Comparison of ENCODE assay signal across 33 cellular contexts in the genomic region with DNA sequence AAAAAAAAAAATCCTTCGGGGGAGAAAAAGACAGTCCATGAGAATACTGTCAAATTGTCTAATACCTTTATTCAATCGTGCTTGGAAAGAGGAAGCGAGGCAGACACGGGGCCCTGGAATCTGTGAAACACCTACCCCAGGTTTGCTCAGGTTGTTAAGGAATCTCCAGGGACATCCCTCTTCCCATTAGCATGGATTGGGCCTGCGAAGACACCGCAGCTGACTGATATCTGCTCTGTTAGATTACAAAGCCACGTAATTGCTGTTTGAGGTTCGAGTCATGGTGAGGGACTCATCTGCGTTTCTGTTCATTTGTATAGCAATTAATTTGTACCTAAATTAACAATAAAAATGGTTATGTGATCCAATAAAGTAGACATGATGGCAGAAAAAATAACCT.
DNase-seq lines count a peak whose midpoint lies in the region; ATAC-seq, FAIRE-seq and TF ChIP-seq lines count a peak whose summit lies in the region.
"Had no signal": no experiment of that assay in that cellular context is flagged by ENCODE, and none has a peak within 500 bp of the region (broad histone marks: within the 10 kb centered on the region; RNA-seq: fewer than 3 reads in every experiment).

No MANE protein-coding gene starts in this region.

- H4K20me1 ChIP-seq in hepatocyte (ENCODE audit: insufficient read depth, poor library complexity, severe bottlenecking) (no peaks in the 10 kb centered on the region), osteoblast (ENCODE audit: insufficient read depth, low read length) (no peaks in the 10 kb centered on the region)

- H3K36me3 Mint-ChIP-seq in brain = no peaks in the 10 kb centered on the region
- H3K36me3 Mint-ChIP-seq in activated CD4-positive, alpha-beta memory T cell treated with anti-CD3 and anti-CD28 coated beads for 36 hours = no peaks in the 10 kb centered on the region
- H3K36me3 Mint-ChIP-seq in CD8-positive, alpha-beta T cell = no peaks in the 10 kb centered on the region
- H3K36me3 Mint-ChIP-seq: CD14-positive monocyte, T-cell had no signal

- H3K27ac ChIP-seq in A549 = peak overlapping the region; percentile 81 to 84; a peak in 5 of 6 replicates
- no peak overlapping the region for H3K27ac ChIP-seq in hepatocyte
- H3K27ac ChIP-seq in osteoblast (ENCODE audit: low read depth, low read length) = peak overlapping the region; percentile 61
- no peak overlapping the region for H3K27ac ChIP-seq in CD8-positive, alpha-beta T cell (ENCODE audit: low read depth, low read length)
- H3K27ac ChIP-seq: body of pancreas, left lung, uterus had no signal

- H2AFZ ChIP-seq in hepatocyte = peak overlapping the region; percentile 25
- no peak overlapping the region for H2AFZ ChIP-seq in osteoblast (ENCODE audit: low read length)

- peak overlapping the region in 1 of 5 experiments; percentile 63 for H3K4me3 Mint-ChIP-seq in brain
- no peak overlapping the region for H3K4me3 Mint-ChIP-seq in activated CD4-positive, alpha-beta memory T cell treated with anti-CD3 and anti-CD28 coated beads for 36 hours
- H3K4me3 Mint-ChIP-seq in CD8-positive, alpha-beta T cell = no peak overlapping the region
- H3K4me3 Mint-ChIP-seq: activated B cell treated with CpG ODN at 0.5 μM for 24 hours; activated naive CD4-positive, alpha-beta T cell treated with anti-CD3 and anti-CD28 coated beads for 36 hours; CD14-positive monocyte; naive thymus-derived CD4-positive, alpha-beta T cell; T-cell had no signal

- peaks cover 53% of the 10 kb centered on the region for H3K4me1 Mint-ChIP-seq in brain
- peaks cover 14% of the 10 kb centered on the region for H3K4me1 Mint-ChIP-seq in activated CD4-positive, alpha-beta memory T cell treated with anti-CD3 and anti-CD28 coated beads for 36 hours (ENCODE audit: low read depth)
- H3K4me1 Mint-ChIP-seq in CD8-positive, alpha-beta T cell (ENCODE audit: low read depth) = peaks cover 5% of the 10 kb centered on the region
- H3K4me1 Mint-ChIP-seq: activated B cell treated with CpG ODN at 0.5 μM for 24 hours, CD14-positive monocyte had no signal

- H3K4me2 ChIP-seq in A549 (0 out of 3 replicates have a peak overlapping the region, but pooled peaks have one; percentile 69), hepatocyte (no peak overlapping the region), osteoblast (ENCODE audit: insufficient read depth, low read length) (no peak overlapping the region)

- no peak for TF ChIP-seq POLR2A in A549 (IDR thresholded peaks at IDR 0.05; ENCODE audit: low read length)

- peak overlapping the region; percentile 61 to 93 (median 83) for H3K27ac Mint-ChIP-seq in brain
- no peak overlapping the region for H3K27ac Mint-ChIP-seq in activated CD4-positive, alpha-beta memory T cell treated with anti-CD3 and anti-CD28 coated beads for 36 hours
- no peak overlapping the region for H3K27ac Mint-ChIP-seq in CD8-positive, alpha-beta T cell
- H3K27ac Mint-ChIP-seq: activated B cell treated with CpG ODN at 0.5 μM for 24 hours; activated naive CD4-positive, alpha-beta T cell treated with anti-CD3 and anti-CD28 coated beads for 36 hours; CD14-positive monocyte; naive thymus-derived CD4-positive, alpha-beta T cell; T-cell had no signal

- intact Hi-C loops in activated CD4-positive, alpha-beta memory T cell treated with anti-CD3 and anti-CD28 coated beads for 36 hours (cut with micrococcal nuclease) = no loop called here
- intact Hi-C loops in CD8-positive, alpha-beta T cell (cut with DNase I, micrococcal nuclease) = no loop called here

- H3K36me3 ChIP-seq in hepatocyte (replicated peaks; ENCODE audit: insufficient read depth, low read depth) (no peaks in the 10 kb centered on the region), osteoblast (ENCODE audit: insufficient read depth, low read length) (no peaks in the 10 kb centered on the region)
- no peaks in the 10 kb centered on the region for H3K36me3 ChIP-seq in CD8-positive, alpha-beta T cell (ENCODE audit: insufficient read depth, low read length)
- H3K36me3 ChIP-seq: left lung, SJSA1, uterus had no signal

- TF ChIP-seq CTCF in A549 (IDR thresholded peaks at IDR 0.05) (no peak), brain (conservative IDR thresholded peaks at IDR 0.05) (no peak), hepatocyte (IDR thresholded peaks at IDR 0.05; ENCODE audit: poor library complexity) (no peak), osteoblast (IDR thresholded peaks at IDR 0.05; ENCODE audit: extremely low read depth, low read depth, low read length) (no peak)
- TF ChIP-seq CTCF in CD8-positive, alpha-beta T cell (IDR thresholded peaks at IDR 0.05) = no peak

- H3K4me3 ChIP-seq in A549 (no peak overlapping the region), hepatocyte (no peak overlapping the region), osteoblast (ENCODE audit: insufficient read depth, low read length) (no peak overlapping the region)
- H3K4me3 ChIP-seq in CD8-positive, alpha-beta T cell (ENCODE audit: low read depth, low read length) = no peak overlapping the region
- H3K4me3 ChIP-seq: body of pancreas, left lung, SJSA1, skin epidermis, uterus had no signal

- TF ChIP-seq RAD21 in A549 (conservative IDR thresholded peaks at IDR 0.05 in 1 of 2, IDR thresholded peaks at IDR 0.05 in 1 of 2) = no peak

- POLR2A ChIA-PET in A549 (lab: Yijun Ruan, JAX) = interaction anchor here (1.8 kb wide), 1 partner anchor 167 kb away, joined by 6 read pairs; a partner anchor contains a TSS
- POLR2A ChIA-PET in activated CD4-positive, alpha-beta memory T cell treated with anti-CD3 and anti-CD28 coated beads for 36 hours (lab: Charles Lee) = no interaction called here
- POLR2A ChIA-PET in CD8-positive, alpha-beta T cell (lab: Charles Lee) = no interaction called here

- no peaks in the 10 kb centered on the region for H3K27me3 Mint-ChIP-seq in brain
- peaks cover 41% of the 10 kb centered on the region for H3K27me3 Mint-ChIP-seq in activated CD4-positive, alpha-beta memory T cell treated with anti-CD3 and anti-CD28 coated beads for 36 hours
- peaks cover 26% of the 10 kb centered on the region for H3K27me3 Mint-ChIP-seq in CD8-positive, alpha-beta T cell (ENCODE audit: low read depth)

- peaks cover 0 to 12% (median 0%) of the 10 kb centered on the region in 5 experiments for H3K9me3 Mint-ChIP-seq in brain
- H3K9me3 Mint-ChIP-seq in activated CD4-positive, alpha-beta memory T cell treated with anti-CD3 and anti-CD28 coated beads for 36 hours = no peaks in the 10 kb centered on the region
- H3K9me3 Mint-ChIP-seq in CD8-positive, alpha-beta T cell = no peaks in the 10 kb centered on the region
- H3K9me3 Mint-ChIP-seq: activated B cell treated with CpG ODN at 0.5 μM for 24 hours; activated naive CD4-positive, alpha-beta T cell treated with anti-CD3 and anti-CD28 coated beads for 36 hours; T-cell had no signal

- H3K9me3 ChIP-seq in A549 (no peaks in the 10 kb centered on the region), hepatocyte (ENCODE audit: low read depth) (no peaks in the 10 kb centered on the region), osteoblast (ENCODE audit: low read depth, low read length) (no peaks in the 10 kb centered on the region)
- H3K9me3 ChIP-seq in CD8-positive, alpha-beta T cell (ENCODE audit: low read length) = no peaks in the 10 kb centered on the region
- H3K9me3 ChIP-seq: body of pancreas, left lung, SJSA1, uterus had no signal

- FAIRE-seq in A549 (lab: Jason Lieb, UNC) = no peak
- FAIRE-seq: colon, D721Med, islet of Langerhans had no signal

- no peak for TF ChIP-seq EP300 in A549 (IDR thresholded peaks at IDR 0.05)

- CTCF ChIA-PET in A549 (lab: Yijun Ruan, JAX) = no interaction called here
- CTCF ChIA-PET in activated CD4-positive, alpha-beta memory T cell treated with anti-CD3 and anti-CD28 coated beads for 36 hours (lab: Charles Lee) = no interaction called here
- CTCF ChIA-PET in CD8-positive, alpha-beta T cell (lab: Charles Lee) = no interaction called here

- ATAC-seq in A549 = no peak
- ATAC-seq in CD8-positive, alpha-beta T cell = no peak
- ATAC-seq: body of pancreas; left lung; naive thymus-derived CD4-positive, alpha-beta T cell; stimulated activated naive CD8-positive, alpha-beta T cell treated with anti-CD3 and anti-CD28 coated beads, Interleukin-15, Interleukin-2, amounts not matched to agents 100 U/mL and 50 U/mL, for 24 hours; T-cell had no signal

- WGBS in A549 (ENCODE audit: missing lambda C conversion rate) = 93% methylated on average over 9 of the region's 9 CpGs
- 72% methylated on average over 9 of the region's 9 CpGs for WGBS in hepatocyte (ENCODE audit: low lambda C conversion rate, missing lambda C conversion rate)

- H3K27me3 ChIP-seq in hepatocyte (no peaks in the 10 kb centered on the region), osteoblast (ENCODE audit: insufficient read depth, low read length) (no peaks in the 10 kb centered on the region)
- H3K27me3 ChIP-seq in CD8-positive, alpha-beta T cell (ENCODE audit: insufficient read depth, low read length) = peaks cover 3% of the 10 kb centered on the region
- H3K27me3 ChIP-seq: body of pancreas, SJSA1, uterus had no signal

- H3K4me1 ChIP-seq in A549 (peaks cover 67% of the 10 kb centered on the region), hepatocyte (ENCODE audit: insufficient read depth) (peaks cover 37% of the 10 kb centered on the region), osteoblast (ENCODE audit: insufficient read depth, low read length) (peaks cover 42% of the 10 kb centered on the region)
- H3K4me1 ChIP-seq in CD8-positive, alpha-beta T cell (ENCODE audit: insufficient read depth, low read length) = no peaks in the 10 kb centered on the region
- H3K4me1 ChIP-seq: left lung, uterus had no signal

- H3K9me2 ChIP-seq in hepatocyte (replicated peaks; ENCODE audit: insufficient read depth) = no peaks in the 10 kb centered on the region

- H3K79me2 ChIP-seq in hepatocyte (no peaks in the 10 kb centered on the region), osteoblast (ENCODE audit: insufficient read depth, low read length) (no peaks in the 10 kb centered on the region)

- DNase-seq in A549 (ENCODE audit: low read depth in 1 of 2, low spot score in 1 of 2) (no peak), hepatocyte (ENCODE audit: low spot score) (no peak), osteoblast (ENCODE audit: insufficient read length, low spot score, missing footprints) (no peak), AML-193 (lab: John Stamatoyannopoulos, UW) (no peak), NCI-H510A (lab: John Stamatoyannopoulos, UW) (no peak)
- DNase-seq in activated CD4-positive, alpha-beta memory T cell treated with anti-CD3 and anti-CD28 coated beads for 36 hours = no peak
- DNase-seq in CD8-positive, alpha-beta T cell = no peak
- DNase-seq: 8988T; activated B cell treated with CpG ODN at 0.5 μM for 24 hours; activated CD4-positive, alpha-beta T cell treated with anti-CD3 and anti-CD28 coated beads, Interleukin-2, amount 50 U/mL, for 4 hours; activated CD8-positive, alpha-beta memory T cell treated with anti-CD3 and anti-CD28 coated beads, Interleukin-2, amount 50 U/mL, for 4 hours; activated naive CD4-positive, alpha-beta T cell treated with anti-CD3 and anti-CD28 coated beads for 36 hours; body of pancreas; DND-41; effector CD8-positive, alpha-beta T cell; erythroblast; HCEC 1CT; left lung; midbrain; naive thymus-derived CD4-positive, alpha-beta T cell; NCI-H1436 treated with DMSO at 0.1 percent for 48 hours; NCI-H446; occipital lobe; stimulated activated naive CD8-positive, alpha-beta T cell treated with anti-CD3 and anti-CD28 coated beads, Interleukin-15, Interleukin-2, amounts not matched to agents 100 U/mL and 50 U/mL, for 24 hours; T-cell; uterus had no signal

TF ChIP-seq in A549, 52 proteins besides CTCF, POLR2A, EP300 and RAD21 (continues in another document):
- TF ChIP-seq ZSCAN20 (CRISPR knock-in tag; IDR thresholded peaks at IDR 0.05) = no peak

Comparison
In these comparisons a context has a peak if more than half of its experiments do, and no peak if none do; other contexts are left out.
1. H3K27ac ChIP-seq: peak in A549 (2 of 2) and osteoblast (single experiment); none in hepatocyte (single experiment) and CD8-positive, alpha-beta T cell (single experiment).
2. H3K27ac Mint-ChIP-seq: peak in brain (5 of 5); none in activated CD4-positive, alpha-beta memory T cell treated with anti-CD3 and anti-CD28 coated beads for 36 hours (single experiment) and CD8-positive, alpha-beta T cell (single experiment).